In genomic region chr19:33196446-33197193, GRCh38 we compare ENCODE assay signal across 22 cellular contexts. TPM values are rescaled to one million over a fixed set of nuclear protein-coding genes. Genes with fewer than 3 reads are reported as not detected.
DNase-seq lines count a peak whose midpoint lies in the region; ATAC-seq, FAIRE-seq and TF ChIP-seq lines count a peak whose summit lies in the region.
"Had no signal": no experiment of that assay in that cellular context is flagged by ENCODE, and none has a peak within 500 bp of the region (broad histone marks: within the 10 kb centered on the region; RNA-seq: fewer than 3 reads in every experiment).

No MANE protein-coding gene starts in this region.

- intact Hi-C loops in Right ventricle myocardium inferior (cut with DNase I): no loop called here
- intact Hi-C loops in right cardiac atrium (cut with DNase I): no loop called here
- intact Hi-C loops in HepG2 (cut with micrococcal nuclease; ENCODE audit: unreplicated experiment): no loop called here

- no peaks in the 10 kb centered on the region for H3K9me3 ChIP-seq in right cardiac atrium (ENCODE audit: control insufficient read depth, low read length)
- H3K9me3 ChIP-seq in HepG2 (ENCODE audit: low read length): no peaks in the 10 kb centered on the region
- H3K9me3 ChIP-seq in osteoblast (ENCODE audit: low read depth, low read length): no peaks in the 10 kb centered on the region
- H3K9me3 ChIP-seq: SK-N-SH had no signal

- no peak for FAIRE-seq in HepG2 (lab: Jason Lieb, UNC)
- FAIRE-seq: HTR-8/SVneo had no signal

- DNase-seq in Right ventricle myocardium inferior (ENCODE audit: missing footprints): peak; percentile 30
- no peak for DNase-seq in right cardiac atrium
- DNase-seq in HuH-7.5 (ENCODE audit: low spot score): peak; percentile 2
- no peak for DNase-seq in HepG2 (ENCODE audit: low spot score)
- DNase-seq in osteoblast (ENCODE audit: insufficient read length, low spot score, missing footprints): peak; percentile 62
- no peak for DNase-seq in cerebellar cortex (ENCODE audit: low spot score)
- no peak for DNase-seq in glomerular visceral epithelial cell (ENCODE audit: extremely low spot score)
- no peak for DNase-seq in inferior parietal cortex (ENCODE audit: extremely low spot score)
- DNase-seq: CD4-positive, CD25-positive, alpha-beta regulatory T cell; NCI-H1105 treated with DMSO at 0.1 percent for 48 hours; NCI-H1694; NCI-H2081 treated with DMSO at 0.1 percent for 48 hours; NCI-H510A treated with DMSO at 0.1 percent for 48 hours; NCI-H774; SHP77 treated with DMSO at 0.1 percent for 48 hours had no signal

- H3K4me3 ChIP-seq in right cardiac atrium (ENCODE audit: low read length): no peak overlapping the region
- no peak overlapping the region for H3K4me3 ChIP-seq in HepG2 (replicated peaks in 1 of 3; ENCODE audit: insufficient read depth in 1 of 3, low read depth in 2 of 3, low read length in 3 of 3)
- no peak overlapping the region for H3K4me3 ChIP-seq in osteoblast (ENCODE audit: insufficient read depth, low read length)
- H3K4me3 ChIP-seq: GM12878 had no signal

- CTCF ChIA-PET in HepG2 (lab: Yijun Ruan, JAX; ENCODE audit: low intra/inter-chr PET ratio, low total read pairs): no interaction called here

- H3K79me2 ChIP-seq in HepG2 (ENCODE audit: insufficient read depth, low read length) (peaks cover 15% of the 10 kb centered on the region), osteoblast (ENCODE audit: insufficient read depth, low read length) (peaks cover 5% of the 10 kb centered on the region)

- WGBS in right cardiac atrium: 93% methylated on average over 10 of the region's 10 CpGs
- WGBS in HepG2 (ENCODE audit: low lambda C conversion rate): 91% methylated on average over 4 of the region's 10 CpGs

- H3K27me3 ChIP-seq in right cardiac atrium (ENCODE audit: control insufficient read depth, insufficient read depth) (no peaks in the 10 kb centered on the region), HepG2 (ENCODE audit: control insufficient read depth in 1 of 2, insufficient read depth in 2 of 2, low read length in 2 of 2) (peaks cover 1 to 6% of the 10 kb centered on the region in 2 experiments; a peak in 2 of 5 replicates), osteoblast (ENCODE audit: insufficient read depth, low read length) (peaks cover 6% of the 10 kb centered on the region)

- H3K27ac ChIP-seq in right cardiac atrium (ENCODE audit: low read length): no peak overlapping the region
- H3K27ac ChIP-seq in HepG2 (ENCODE audit: extremely low read length, insufficient read depth, low read length): peak overlapping the region; percentile 52
- no peak overlapping the region for H3K27ac ChIP-seq in osteoblast (ENCODE audit: low read depth, low read length)
- H3K27ac ChIP-seq: 22Rv1 had no signal

- TF ChIP-seq POLR2A in HepG2 (IDR thresholded peaks at IDR 0.05; ENCODE audit: insufficient read depth in 1 of 2, low read depth in 2 of 2, low read length in 2 of 2): no peak

- no TSS peak for BruUV-seq in HepG2 (replicated peaks; lab: Mats Ljungman, UMichigan)

- TF ChIP-seq CTCF in HepG2 (CRISPR knock-in tag; IDR thresholded peaks at IDR 0.05): no peak
- TF ChIP-seq CTCF in osteoblast (IDR thresholded peaks at IDR 0.05; ENCODE audit: extremely low read depth, low read depth, low read length): no peak

- H3K4me1 ChIP-seq in right cardiac atrium (ENCODE audit: control insufficient read depth, insufficient read depth, low read length) (peaks cover 3% of the 10 kb centered on the region), HepG2 (ENCODE audit: insufficient read depth, low read length) (peaks cover 51% of the 10 kb centered on the region), osteoblast (ENCODE audit: insufficient read depth, low read length) (no peaks in the 10 kb centered on the region)

- H3K4me2 ChIP-seq in HepG2 (ENCODE audit: low read depth, low read length): peak overlapping the region; percentile 83
- H3K4me2 ChIP-seq in osteoblast (ENCODE audit: insufficient read depth, low read length): no peak overlapping the region

- POLR2A ChIA-PET in HepG2 (lab: Yijun Ruan, JAX): interaction anchor here (2.4 kb wide), 1 partner anchor 20 kb away, joined by 9 read pairs; no protein-coding TSS in a partner anchor

- H3K36me3 ChIP-seq in HepG2 (replicated peaks in 1 of 2; ENCODE audit: control insufficient read depth in 1 of 2, insufficient read depth in 2 of 2, low read length in 2 of 2) (peaks cover 2 to 24% of the 10 kb centered on the region in 2 experiments; a peak in 3 of 5 replicates), osteoblast (ENCODE audit: insufficient read depth, low read length) (peaks cover 4% of the 10 kb centered on the region)

- no peak for TF ChIP-seq RAD21 in HepG2 (CRISPR knock-in tag; IDR thresholded peaks at IDR 0.05)

- H4K20me1 ChIP-seq in HepG2 (ENCODE audit: insufficient read depth, low read length) (no peaks in the 10 kb centered on the region), osteoblast (ENCODE audit: insufficient read depth, low read length) (no peaks in the 10 kb centered on the region)

- H2AFZ ChIP-seq in HepG2 (ENCODE audit: low read length): no peak overlapping the region
- H2AFZ ChIP-seq in osteoblast (ENCODE audit: low read length): no peak overlapping the region

- no peak for ATAC-seq in Right ventricle myocardium inferior
- ATAC-seq in right cardiac atrium: no peak
- no peak for ATAC-seq in HepG2

- TF ChIP-seq EP300 in HepG2 (IDR thresholded peaks at IDR 0.05; ENCODE audit: low read depth in 2 of 2, low read length in 2 of 2): no peak
- no peak for TF ChIP-seq EP300 in HepG2 (CRISPR knock-in tag; IDR thresholded peaks at IDR 0.05; ENCODE audit: borderline replicate concordance)

- H3K9ac ChIP-seq in HepG2 (ENCODE audit: insufficient read depth, low read depth, low read length): no peak overlapping the region
- H3K9ac ChIP-seq: SK-N-SH had no signal

- in situ Hi-C loops in HepG2 (cut with HindIII; ENCODE audit: extremely low pct_ligation_motif_present, low pct_unique_long_range_greater_than_20kb): no loop called here

TF ChIP-seq in HepG2, 621 proteins besides CTCF, POLR2A, EP300 and RAD21 (continues in another document):
- peak; percentile 89 for TF ChIP-seq ZNF629 (CRISPR knock-in tag; conservative IDR thresholded peaks at IDR 0.05)
- no peak for TF ChIP-seq ETV6 (CRISPR knock-in tag; conservative IDR thresholded peaks at IDR 0.05)
- no peak for TF ChIP-seq REXO4 (CRISPR knock-in tag; IDR thresholded peaks at IDR 0.05; ENCODE audit: borderline replicate concordance)

RNA-seq across cellular contexts. Expression of gene LRP3, which starts 2.5 kb away (rescaled TPM):
- total RNA-seq in Right ventricle myocardium inferior (17.8 TPM), right cardiac atrium (10 to 100 TPM; 14.4 to 20.7 (median 14.8) TPM), HepG2 (2016; rRNA removed; fragmentation: Illumina TruSeq; extraction: Trizol) (45.1 and 51.6 TPM in 2 replicates), osteoblast (38.4 and 39.8 TPM in 2 replicates)
- polyA plus RNA-seq in right cardiac atrium (13.2 TPM), HepG2 (2011; rRNA removed) (17.6 and 30.3 TPM in 2 replicates)
- 34.5 and 35.4 TPM in 2 replicates for total RNA-seq in HepG2 (2016; cell fraction: cytosol; rRNA removed; fragmentation: Illumina TruSeq; extraction: Trizol; ENCODE audit: low read depth)
- total RNA-seq in HepG2 (2016; cell fraction: insoluble cytoplasmic fraction; rRNA removed; fragmentation: Illumina TruSeq; extraction: Trizol): 39.3 and 56.4 TPM in 2 replicates
- total RNA-seq in HepG2 (2016; cell fraction: membrane; rRNA removed; fragmentation: Illumina TruSeq; extraction: Trizol): 85.6 and 91.5 TPM in 2 replicates
- 24.3 and 30.9 TPM in 2 replicates for total RNA-seq in HepG2 (2016; cell fraction: nucleus; rRNA removed; fragmentation: Illumina TruSeq; extraction: Trizol)
- polyA plus RNA-seq in HepG2 (2011; cell fraction: cytosol; rRNA removed): 9.6 and 22.4 TPM in 2 replicates
- 49.0 and 59.4 TPM in 2 replicates for polyA plus RNA-seq in HepG2 (2011; cell fraction: nucleus; rRNA removed)
- polyA plus RNA-seq in HepG2 (2012): 12.5 and 18.3 TPM in 2 replicates
- polyA plus RNA-seq in HepG2 (2016; cell fraction: cytosol; fragmentation: Illumina TruSeq; extraction: Trizol; ENCODE audit: low read depth): 46.7 and 50.1 TPM in 2 replicates
- 41.6 and 54.2 TPM in 2 replicates for polyA plus RNA-seq in HepG2 (2016; cell fraction: insoluble cytoplasmic fraction; fragmentation: Illumina TruSeq; extraction: Trizol; ENCODE audit: low read depth)
- polyA plus RNA-seq in HepG2 (2016; cell fraction: membrane; fragmentation: Illumina TruSeq; extraction: Trizol; ENCODE audit: low read depth): 92.1 and 104 TPM in 2 replicates
- polyA plus RNA-seq in HepG2 (2016; cell fraction: nucleus; fragmentation: Illumina TruSeq; extraction: Trizol; ENCODE audit: insufficient read depth, low read depth): 70.1 and 70.6 TPM in 2 replicates
- 11.9 and 50.0 TPM in 2 replicates for polyA minus RNA-seq in HepG2 (2011; rRNA and poly(A)+ RNA removed; ENCODE audit: low replicate concordance)
- 9.7 and 13.5 TPM in 2 replicates for polyA minus RNA-seq in HepG2 (2011; cell fraction: cytosol; rRNA and poly(A)+ RNA removed)
- 10.3 TPM in 2 replicates for polyA minus RNA-seq in HepG2 (2011; cell fraction: nucleus; rRNA and poly(A)+ RNA removed)
- total RNA-seq: CD4-positive, CD25-positive, alpha-beta regulatory T cell had no signal
- polyA plus RNA-seq: CD4-positive, CD25-positive, alpha-beta regulatory T cell had no signal

RNA-seq across cellular contexts. Expression of gene SLC7A10, which starts 29.0 kb away (rescaled TPM):
- 0.32 TPM for total RNA-seq in Right ventricle myocardium inferior
- not detected for total RNA-seq in right cardiac atrium
- 0.70 TPM for polyA plus RNA-seq in right cardiac atrium
- 0.41 and 2.2 TPM in 2 replicates for total RNA-seq in HepG2 (2016; rRNA removed; fragmentation: Illumina TruSeq; extraction: Trizol)
- total RNA-seq in HepG2 (2016; cell fraction: cytosol; rRNA removed; fragmentation: Illumina TruSeq; extraction: Trizol; ENCODE audit: low read depth): 2.6 and 2.7 TPM in 2 replicates
- total RNA-seq in HepG2 (2016; cell fraction: insoluble cytoplasmic fraction; rRNA removed; fragmentation: Illumina TruSeq; extraction: Trizol): 0.51 and 1.7 TPM in 2 replicates
- total RNA-seq in HepG2 (2016; cell fraction: membrane; rRNA removed; fragmentation: Illumina TruSeq; extraction: Trizol): 1.5 and 1.7 TPM in 2 replicates
- 1.7 and 2.4 TPM in 2 replicates for total RNA-seq in HepG2 (2016; cell fraction: nucleus; rRNA removed; fragmentation: Illumina TruSeq; extraction: Trizol)
- polyA plus RNA-seq in HepG2 (2011; rRNA removed): 1.1 TPM in 2 replicates
- 0.85 and 1.0 TPM in 2 replicates for polyA plus RNA-seq in HepG2 (2011; cell fraction: cytosol; rRNA removed)
- 4.6 and 6.0 TPM in 2 replicates for polyA plus RNA-seq in HepG2 (2011; cell fraction: nucleus; rRNA removed)
- 0.63 and 0.66 TPM in 2 replicates for polyA plus RNA-seq in HepG2 (2012)
- polyA plus RNA-seq in HepG2 (2016; cell fraction: cytosol; fragmentation: Illumina TruSeq; extraction: Trizol; ENCODE audit: low read depth): 2.1 and 2.7 TPM in 2 replicates
- 1.1 and 1.2 TPM in 2 replicates for polyA plus RNA-seq in HepG2 (2016; cell fraction: insoluble cytoplasmic fraction; fragmentation: Illumina TruSeq; extraction: Trizol; ENCODE audit: low read depth)
- polyA plus RNA-seq in HepG2 (2016; cell fraction: membrane; fragmentation: Illumina TruSeq; extraction: Trizol; ENCODE audit: low read depth): 2.4 and 2.6 TPM in 2 replicates
- polyA plus RNA-seq in HepG2 (2016; cell fraction: nucleus; fragmentation: Illumina TruSeq; extraction: Trizol; ENCODE audit: insufficient read depth, low read depth): 5.9 and 6.0 TPM in 2 replicates
- polyA minus RNA-seq in HepG2 (2011; rRNA and poly(A)+ RNA removed; ENCODE audit: low replicate concordance): 1.7 TPM in 1 of 2 replicates, not detected in the other
- 0.35 and 0.40 TPM in 2 replicates for polyA minus RNA-seq in HepG2 (2011; cell fraction: cytosol; rRNA and poly(A)+ RNA removed)
- 0.62 and 0.64 TPM in 2 replicates for polyA minus RNA-seq in HepG2 (2011; cell fraction: nucleus; rRNA and poly(A)+ RNA removed)
- total RNA-seq in osteoblast: not detected in 2 replicates
- total RNA-seq: CD4-positive, CD25-positive, alpha-beta regulatory T cell; GM12878; H4; RPMI7951 had no signal
- polyA plus RNA-seq: AG04450, GM12878 had no signal

Comparison
In these comparisons a context has a peak if more than half of its experiments do, and no peak if none do; other contexts are left out.
1. DNase-seq: peak in Right ventricle myocardium inferior (single experiment), HuH-7.5 (single experiment) and osteoblast (single experiment); none in right cardiac atrium (0 of 3), HepG2 (single experiment), cerebellar cortex (single experiment), glomerular visceral epithelial cell (single experiment) and inferior parietal cortex (single experiment).